17 cellular contexts compared by ENCODE assay signal in genomic region chr14:71137536-71138235, GRCh38.
DNase-seq lines count a peak whose midpoint lies in the region; ATAC-seq, FAIRE-seq and TF ChIP-seq lines count a peak whose summit lies in the region.
"Had no signal": no experiment of that assay in that cellular context is flagged by ENCODE, and none has a peak within 500 bp of the region (broad histone marks: within the 10 kb centered on the region; RNA-seq: fewer than 3 reads in every experiment).

No MANE protein-coding gene starts in this region.

- no peaks in the 10 kb centered on the region for H4K20me1 ChIP-seq in astrocyte (ENCODE audit: insufficient read depth, low read length)
- H4K20me1 ChIP-seq: BLaER1 treated with 17β-estradiol and CSF1 and Interleukin-3, amounts not matched to agents 10 nM and 100 nM had no signal

- ATAC-seq in Right ventricle myocardium superior (ENCODE audit: poor library complexity) = no peak
- ATAC-seq in natural killer cell treated with Interleukin-12 subunit alpha and Interleukin-12 subunit beta and Interleukin-15 and Interleukin-18, amount 100 ng/mL, for 72 hours = no peak
- ATAC-seq: CD8-positive, alpha-beta T cell had no signal

- peak overlapping the region; percentile 2 for H3K4me2 ChIP-seq in astrocyte (ENCODE audit: low read length)

- no peaks in the 10 kb centered on the region for H3K36me3 Mint-ChIP-seq in astrocyte (ENCODE audit: low read depth, unreplicated experiment)
- no peaks in the 10 kb centered on the region for H3K36me3 Mint-ChIP-seq in neural crest cell (ENCODE audit: low read depth)
- H3K36me3 Mint-ChIP-seq in natural killer cell treated with Interleukin-12 subunit alpha and Interleukin-12 subunit beta and Interleukin-15 and Interleukin-18, amount 100 ng/mL, for 72 hours = no peaks in the 10 kb centered on the region
- H3K36me3 Mint-ChIP-seq: CD8-positive, alpha-beta T cell had no signal

- no peaks in the 10 kb centered on the region for H3K36me3 ChIP-seq in right atrium auricular region
- no peaks in the 10 kb centered on the region for H3K36me3 ChIP-seq in astrocyte (ENCODE audit: insufficient read depth, low read length)
- H3K36me3 ChIP-seq: HAP-1 had no signal

- H3K27me3 Mint-ChIP-seq in astrocyte (ENCODE audit: low read depth, unreplicated experiment) (peaks cover 4% of the 10 kb centered on the region), neural crest cell (ENCODE audit: low read depth) (no peaks in the 10 kb centered on the region)
- H3K27me3 Mint-ChIP-seq in natural killer cell treated with Interleukin-12 subunit alpha and Interleukin-12 subunit beta and Interleukin-15 and Interleukin-18, amount 100 ng/mL, for 72 hours = peaks cover 3 to 4% of the 10 kb centered on the region in 2 donors
- H3K27me3 Mint-ChIP-seq: B cell had no signal

- H3K9me3 Mint-ChIP-seq in astrocyte (ENCODE audit: unreplicated experiment) (peaks cover 6% of the 10 kb centered on the region), neural crest cell (peaks cover 5% of the 10 kb centered on the region)
- H3K9me3 Mint-ChIP-seq in natural killer cell treated with Interleukin-12 subunit alpha and Interleukin-12 subunit beta and Interleukin-15 and Interleukin-18, amount 100 ng/mL, for 72 hours = no peaks in the 10 kb centered on the region
- H3K9me3 Mint-ChIP-seq: CD8-positive, alpha-beta T cell had no signal

- FAIRE-seq in astrocyte (lab: Jason Lieb, UNC) (no peak), urothelium cell line (lab: Jason Lieb, UNC) (peak; percentile 17)

- no peaks in the 10 kb centered on the region for H3K9me3 ChIP-seq in right atrium auricular region
- no peaks in the 10 kb centered on the region for H3K9me3 ChIP-seq in astrocyte (ENCODE audit: insufficient read depth, low read depth, low read length)
- H3K9me3 ChIP-seq: HAP-1 had no signal

- no peak overlapping the region for H2AFZ ChIP-seq in astrocyte (ENCODE audit: low read depth, low read length)

- no peak for TF ChIP-seq CTCF in right atrium auricular region (IDR thresholded peaks at IDR 0.05)
- no peak for TF ChIP-seq CTCF in astrocyte (IDR thresholded peaks at IDR 0.05; ENCODE audit: insufficient read depth, low read depth, low read length)
- no peak for TF ChIP-seq CTCF in neural crest cell (conservative IDR thresholded peaks at IDR 0.05)
- no peak for TF ChIP-seq CTCF in GM20000 (IDR thresholded peaks at IDR 0.05; ENCODE audit: extremely low read depth, missing control alignments)

- peak overlapping the region; percentile 16 for H3K27ac Mint-ChIP-seq in astrocyte (ENCODE audit: unreplicated experiment)
- peak overlapping the region; percentile 68 for H3K27ac Mint-ChIP-seq in neural crest cell (ENCODE audit: unreplicated experiment)
- H3K27ac Mint-ChIP-seq in natural killer cell treated with Interleukin-12 subunit alpha and Interleukin-12 subunit beta and Interleukin-15 and Interleukin-18, amount 100 ng/mL, for 72 hours = no peak overlapping the region
- H3K27ac Mint-ChIP-seq: B cell; CD8-positive, alpha-beta T cell had no signal

- DNase-seq in right atrium auricular region (ENCODE audit: low spot score) = peak; percentile 21
- no peak for DNase-seq in Right ventricle myocardium superior
- no peak for DNase-seq in astrocyte (ENCODE audit: low read depth)
- DNase-seq in neural crest cell (ENCODE audit: low read depth, low spot score) = no peak
- no peak for DNase-seq in urothelium cell line (ENCODE audit: low spot score)
- no peak for DNase-seq in natural killer cell treated with Interleukin-12 subunit alpha and Interleukin-12 subunit beta and Interleukin-15 and Interleukin-18, amount 100 ng/mL, for 72 hours (ENCODE audit: low spot score)
- DNase-seq in GM20000 (ENCODE audit: low spot score) = no peak
- DNase-seq in NCI-H345 (lab: John Stamatoyannopoulos, UW) = no peak
- DNase-seq: 8988T; Calu3; CD8-positive, alpha-beta T cell; DMS79 treated with DMSO at 0.1 percent for 48 hours; GF-D8; GOT3 had no signal

- no peak overlapping the region for H3K9ac ChIP-seq in astrocyte (ENCODE audit: low read length)

- no peaks in the 10 kb centered on the region for H3K79me2 ChIP-seq in astrocyte (ENCODE audit: insufficient read depth, low read length)

- H3K27me3 ChIP-seq in right atrium auricular region (no peaks in the 10 kb centered on the region), astrocyte (ENCODE audit: insufficient read depth, low read length) (no peaks in the 10 kb centered on the region)
- H3K27me3 ChIP-seq: BLaER1 treated with 17β-estradiol and CSF1 and Interleukin-3, amounts not matched to agents 10 nM and 100 nM had no signal

- H3K4me3 ChIP-seq in right atrium auricular region (no peak overlapping the region), astrocyte (ENCODE audit: insufficient read depth, low read depth, low read length) (no peak overlapping the region)
- H3K4me3 ChIP-seq: BLaER1 treated with 17β-estradiol and CSF1 and Interleukin-3, amounts not matched to agents 10 nM and 100 nM; HAP-1 had no signal

- H3K4me3 Mint-ChIP-seq in astrocyte (ENCODE audit: unreplicated experiment) (no peak overlapping the region), neural crest cell (no peak overlapping the region)
- no peak overlapping the region for H3K4me3 Mint-ChIP-seq in natural killer cell treated with Interleukin-12 subunit alpha and Interleukin-12 subunit beta and Interleukin-15 and Interleukin-18, amount 100 ng/mL, for 72 hours
- H3K4me3 Mint-ChIP-seq: B cell; CD8-positive, alpha-beta T cell had no signal

- intact Hi-C loops in Right ventricle myocardium superior (cut with DNase I) = loop anchor here (2.0 to 10.0 kb wide), 2 partner anchors 615 to 717 kb away; no protein-coding TSS in a partner anchor

- no peaks in the 10 kb centered on the region for H3K4me1 ChIP-seq in right atrium auricular region
- H3K4me1 ChIP-seq in astrocyte (ENCODE audit: insufficient read depth, low read length) = peaks cover 18% of the 10 kb centered on the region
- H3K4me1 ChIP-seq: HAP-1 had no signal

- H3K4me1 Mint-ChIP-seq in astrocyte (ENCODE audit: low read depth, unreplicated experiment) (peaks cover 12% of the 10 kb centered on the region), neural crest cell (no peaks in the 10 kb centered on the region)
- peaks cover 12 to 14% of the 10 kb centered on the region in 2 donors for H3K4me1 Mint-ChIP-seq in natural killer cell treated with Interleukin-12 subunit alpha and Interleukin-12 subunit beta and Interleukin-15 and Interleukin-18, amount 100 ng/mL, for 72 hours (ENCODE audit: low read depth in 2 of 2)

- H3K27ac ChIP-seq in right atrium auricular region = no peak overlapping the region
- no peak overlapping the region for H3K27ac ChIP-seq in astrocyte (ENCODE audit: low read depth, low read length)

Comparison
In these comparisons a context has a peak if more than half of its experiments do, and no peak if none do; other contexts are left out.
1. H3K27ac Mint-ChIP-seq: peak in astrocyte (single experiment) and neural crest cell (single experiment); none in natural killer cell treated with Interleukin-12 subunit alpha and Interleukin-12 subunit beta and Interleukin-15 and Interleukin-18, amount 100 ng/mL, for 72 hours (0 of 2).